15 cellular contexts compared by ENCODE assay signal in genomic region chr2:157328133-157328532, GRCh38. TPM values are rescaled to one million over a fixed set of nuclear protein-coding genes. Genes with fewer than 3 reads are reported as not detected.
A peak's percentile ranks its signal among the peaks of the same experiment; 100 is the strongest.
DNase-seq lines count a peak whose midpoint lies in the region; ATAC-seq and TF ChIP-seq lines count a peak whose summit lies in the region.
"Had no signal": no experiment of that assay in that cellular context is flagged by ENCODE, and none has a peak within 500 bp of the region (broad histone marks: within the 10 kb centered on the region; RNA-seq: fewer than 3 reads in every experiment).

No MANE protein-coding gene starts in this region.

- peaks cover 3% of the 10 kb centered on the region for H3K4me1 ChIP-seq in right cardiac atrium (ENCODE audit: control insufficient read depth, insufficient read depth, low read length)

- peak overlapping the region; percentile 50 to 94 for H3K27ac Mint-ChIP-seq in natural killer cell treated with Interleukin-12 subunit alpha and Interleukin-12 subunit beta and Interleukin-15 and Interleukin-18, amount 100 ng/mL, for 72 hours
- peak overlapping the region in 1 of 2 donors; percentile 46 for H3K27ac Mint-ChIP-seq in natural killer cell
- H3K27ac Mint-ChIP-seq in activated B cell treated with CpG ODN at 0.5 μM for 24 hours, result no peak overlapping the region
- H3K27ac Mint-ChIP-seq in immature natural killer cell, result peak overlapping the region in 4 of 6 donors; percentile 29 to 65 (median 44)
- H3K27ac Mint-ChIP-seq: activated CD4-positive, alpha-beta memory T cell treated with anti-CD3 and anti-CD28 coated beads for 36 hours; activated T-helper 2 cell treated with anti-CD3 and anti-CD28 coated beads, Interferon-gamma antibody, Interleukin-2, Interleukin-4, amounts not matched to agents 10 μg/mL and 5 μg/mL and 100 μg/mL, durations not matched to agents 14 hours and 24 hours and 36 hours; dendritic cell treated with granulocyte-macrophage colony-stimulating factor and Interleukin-4, amounts not matched to agents 40 ng/mL and 50 ng/mL, for 4 days had no signal

- no peak for TF ChIP-seq CTCF in natural killer cell (IDR thresholded peaks at IDR 0.05)
- TF ChIP-seq CTCF in activated B cell treated with CpG ODN at 0.5 μM for 24 hours (IDR thresholded peaks at IDR 0.05), result no peak

- WGBS in right cardiac atrium, result 41% methylated on average over 4 of the region's 4 CpGs

- H3K4me3 ChIP-seq in right cardiac atrium (ENCODE audit: low read length), result no peak overlapping the region
- H3K4me3 ChIP-seq: HAP-1, heart right ventricle had no signal

- POLR2A ChIA-PET in activated B cell treated with CpG ODN at 0.5 μM for 24 hours (lab: Charles Lee), result interaction anchor here (0.8 to 2.7 kb wide), 9 partner anchors 76 to 164 kb away, joined by 3 to 27 read pairs (median 8); partner anchors contain the start of gene CYTIP

- peaks cover 3% of the 10 kb centered on the region for H3K9me3 Mint-ChIP-seq in natural killer cell treated with Interleukin-12 subunit alpha and Interleukin-12 subunit beta and Interleukin-15 and Interleukin-18, amount 100 ng/mL, for 72 hours
- H3K9me3 Mint-ChIP-seq in natural killer cell, result no peaks in the 10 kb centered on the region
- H3K9me3 Mint-ChIP-seq in activated B cell treated with CpG ODN at 0.5 μM for 24 hours, result no peaks in the 10 kb centered on the region
- H3K9me3 Mint-ChIP-seq in immature natural killer cell, result no peaks in the 10 kb centered on the region
- H3K9me3 Mint-ChIP-seq: activated CD4-positive, alpha-beta memory T cell treated with anti-CD3 and anti-CD28 coated beads for 36 hours; activated T-helper 2 cell treated with anti-CD3 and anti-CD28 coated beads, Interferon-gamma antibody, Interleukin-2, Interleukin-4, amounts not matched to agents 10 μg/mL and 5 μg/mL and 100 μg/mL, durations not matched to agents 14 hours and 24 hours and 36 hours; dendritic cell treated with granulocyte-macrophage colony-stimulating factor and Interleukin-4, amounts not matched to agents 40 ng/mL and 50 ng/mL, for 4 days had no signal

- CTCF ChIA-PET in activated B cell treated with CpG ODN at 0.5 μM for 24 hours (lab: Charles Lee), result interaction anchor here (0.7 to 8.2 kb wide), 52 partner anchors 8 to 1129 kb away, joined by 3 to 114 read pairs (median 6); partner anchors contain the start of genes ACVR1C and CYTIP

- no peaks in the 10 kb centered on the region for H3K27me3 Mint-ChIP-seq in natural killer cell treated with Interleukin-12 subunit alpha and Interleukin-12 subunit beta and Interleukin-15 and Interleukin-18, amount 100 ng/mL, for 72 hours
- H3K27me3 Mint-ChIP-seq in natural killer cell (ENCODE audit: low read depth in 2 of 2), result no peaks in the 10 kb centered on the region
- H3K27me3 Mint-ChIP-seq in activated B cell treated with CpG ODN at 0.5 μM for 24 hours, result no peaks in the 10 kb centered on the region
- peaks cover 0 to 5% (median 1%) of the 10 kb centered on the region in 3 donors for H3K27me3 Mint-ChIP-seq in immature natural killer cell (ENCODE audit: low read depth in 3 of 3)
- H3K27me3 Mint-ChIP-seq: activated CD4-positive, alpha-beta memory T cell treated with anti-CD3 and anti-CD28 coated beads for 36 hours; dendritic cell treated with granulocyte-macrophage colony-stimulating factor and Interleukin-4, amounts not matched to agents 40 ng/mL and 50 ng/mL, for 4 days had no signal

- H3K36me3 Mint-ChIP-seq in natural killer cell treated with Interleukin-12 subunit alpha and Interleukin-12 subunit beta and Interleukin-15 and Interleukin-18, amount 100 ng/mL, for 72 hours, result no peaks in the 10 kb centered on the region
- H3K36me3 Mint-ChIP-seq in natural killer cell (no peaks in the 10 kb centered on the region), activated B cell treated with CpG ODN at 0.5 μM for 24 hours (ENCODE audit: low read depth) (peaks cover 5% of the 10 kb centered on the region), immature natural killer cell (peaks cover 4 to 7% (median 4%) of the 10 kb centered on the region in 3 donors)

- DNase-seq in natural killer cell treated with Interleukin-12 subunit alpha and Interleukin-12 subunit beta and Interleukin-15 and Interleukin-18, amount 100 ng/mL, for 72 hours (ENCODE audit: low spot score), result no peak
- no peak for DNase-seq in natural killer cell
- DNase-seq in activated B cell treated with CpG ODN at 0.5 μM for 24 hours, result no peak
- DNase-seq in immature natural killer cell, result no peak
- no peak for DNase-seq in COLO668 (lab: John Stamatoyannopoulos, UW; ENCODE audit: unreplicated experiment)
- no peak for DNase-seq in inferior parietal cortex (ENCODE audit: extremely low spot score)
- DNase-seq in COR-L47 (lab: John Stamatoyannopoulos, UW), result no peak
- no peak for DNase-seq in right cardiac atrium

- no peaks in the 10 kb centered on the region for H3K9me3 ChIP-seq in right cardiac atrium (ENCODE audit: control insufficient read depth, low read length)
- H3K9me3 ChIP-seq: HAP-1, heart right ventricle, SK-N-SH had no signal

- H3K27me3 ChIP-seq in right cardiac atrium (ENCODE audit: control insufficient read depth, insufficient read depth), result no peaks in the 10 kb centered on the region
- H3K27me3 ChIP-seq: heart right ventricle had no signal

- no peak for ATAC-seq in natural killer cell treated with Interleukin-12 subunit alpha and Interleukin-12 subunit beta and Interleukin-15 and Interleukin-18, amount 100 ng/mL, for 72 hours
- ATAC-seq in natural killer cell (no peak), activated B cell treated with CpG ODN at 0.5 μM for 24 hours (ENCODE audit: low read depth) (peak; percentile 22), right cardiac atrium (no peak)

- peaks cover 36 to 52% of the 10 kb centered on the region in 2 donors for H3K4me1 Mint-ChIP-seq in natural killer cell treated with Interleukin-12 subunit alpha and Interleukin-12 subunit beta and Interleukin-15 and Interleukin-18, amount 100 ng/mL, for 72 hours (ENCODE audit: low read depth in 2 of 2)
- H3K4me1 Mint-ChIP-seq in natural killer cell (peaks cover 35 to 44% of the 10 kb centered on the region in 2 donors), activated B cell treated with CpG ODN at 0.5 μM for 24 hours (peaks cover 14% of the 10 kb centered on the region), immature natural killer cell (peaks cover 36 to 48% of the 10 kb centered on the region in 2 donors)

- no peak overlapping the region for H3K27ac ChIP-seq in right cardiac atrium (ENCODE audit: low read length)
- H3K27ac ChIP-seq: heart right ventricle had no signal

- intact Hi-C loops in natural killer cell (cut with micrococcal nuclease) (loop anchor here (5.0 kb wide), 1 partner anchor 114 kb away; the partner anchor contains the start of gene CYTIP), activated B cell treated with CpG ODN at 0.5 μM for 24 hours (cut with micrococcal nuclease) (loop anchor here (5.0 kb wide), 1 partner anchor 424 kb away; no protein-coding TSS in a partner anchor), right cardiac atrium (cut with DNase I) (loop anchor here in 1 of 4 donors (5.0 kb wide), 1 partner anchor 164 kb away; no protein-coding TSS in a partner anchor)

- H3K4me3 Mint-ChIP-seq in natural killer cell treated with Interleukin-12 subunit alpha and Interleukin-12 subunit beta and Interleukin-15 and Interleukin-18, amount 100 ng/mL, for 72 hours, result no peak overlapping the region
- no peak overlapping the region for H3K4me3 Mint-ChIP-seq in natural killer cell
- H3K4me3 Mint-ChIP-seq in activated B cell treated with CpG ODN at 0.5 μM for 24 hours, result peak overlapping the region; percentile 28
- peak overlapping the region in 1 of 5 donors; percentile 77 for H3K4me3 Mint-ChIP-seq in immature natural killer cell
- H3K4me3 Mint-ChIP-seq: dendritic cell treated with granulocyte-macrophage colony-stimulating factor and Interleukin-4, amounts not matched to agents 40 ng/mL and 50 ng/mL, for 4 days had no signal

RNA-seq across cellular contexts. Expression of gene ERMN, which starts 2.5 kb away (rescaled TPM):
- total RNA-seq in natural killer cell treated with Interleukin-12 subunit alpha and Interleukin-12 subunit beta and Interleukin-15 and Interleukin-18, amount 100 ng/mL, for 72 hours, result 1 to 10 TPM; 7.4 to 8.8 TPM
- 10 to 100 TPM; 13.5 to 14.4 (median 14.0) TPM for total RNA-seq in natural killer cell
- 4.9 and 8.1 TPM in 2 replicates for total RNA-seq in activated B cell treated with CpG ODN at 0.5 μM for 24 hours
- polyA plus RNA-seq in immature natural killer cell, result under 1 TPM in 2 of 3 donors, not detected in 1; 0.17 to 0.42 TPM
- under 1 TPM; 0.06 to 0.40 (median 0.24) TPM for total RNA-seq in right cardiac atrium
- 0.11 TPM for polyA plus RNA-seq in right cardiac atrium
- total RNA-seq: kidney epithelial cell had no signal
- polyA plus RNA-seq: SK-N-SH had no signal
